ENCODE assay signal across 12 cellular contexts in genomic region chr13:38713046-38713445, GRCh38. TPM values are rescaled to one million over a fixed set of nuclear protein-coding genes. Genes with fewer than 3 reads are reported as not detected.
DNase-seq lines count a peak whose midpoint lies in the region; ATAC-seq and TF ChIP-seq lines count a peak whose summit lies in the region.
"Had no signal": no experiment of that assay in that cellular context is flagged by ENCODE, and none has a peak within 500 bp of the region (broad histone marks: within the 10 kb centered on the region; RNA-seq: fewer than 3 reads in every experiment).

No MANE protein-coding gene starts in this region.

- DNase-seq in ACHN (peak; percentile 3), astrocyte of the hippocampus (ENCODE audit: low read depth, low spot score) (peak; percentile 11), kidney tubule cell (ENCODE audit: low spot score) (peak; percentile 89), renal cortical epithelial cell (ENCODE audit: low read depth) (peak; percentile 83), erythroblast (lab: John Stamatoyannopoulos, UW) (no peak), NOMO-1 (lab: John Stamatoyannopoulos, UW; ENCODE audit: unreplicated experiment in 2 of 2) (no peak)
- DNase-seq: AML-193; Caco-2; CD8-positive, alpha-beta memory T cell; DMS53 had no signal

- no peak for TF ChIP-seq POLR2A in erythroblast (IDR thresholded peaks at IDR 0.05; ENCODE audit: low read length)

- in situ Hi-C loops in ACHN (cut with HindIII; ENCODE audit: low pct_ligation_motif_present, low pct_unique_long_range_greater_than_20kb, low sequenced_read_pairs): no loop called here

- no peak for ATAC-seq in HG02885 (IDR thresholded peaks at IDR 0.05; ENCODE audit: poor library complexity, unreplicated experiment)
- ATAC-seq: HepG2 had no signal

RNA-seq across cellular contexts. Expression of gene FREM2, which starts 26.2 kb away (rescaled TPM):
- total RNA-seq in renal cortical epithelial cell: 2.4 and 3.6 TPM in 2 replicates
- total RNA-seq: CD8-positive, alpha-beta memory T cell; HepG2 had no signal

Comparison
In these comparisons a context has a peak if more than half of its experiments do, and no peak if none do; other contexts are left out.
1. DNase-seq: peak in ACHN (single experiment), astrocyte of the hippocampus (single experiment), kidney tubule cell (single experiment) and renal cortical epithelial cell (single experiment); none in erythroblast (0 of 2) and NOMO-1 (0 of 2).